In genomic region chr9:88593537-88594185, GRCh38 we compare ENCODE assay signal across 8 cellular contexts. TPM values are rescaled to one million over a fixed set of nuclear protein-coding genes. Genes with fewer than 3 reads are reported as not detected.
DNase-seq lines count a peak whose midpoint lies in the region; ATAC-seq, FAIRE-seq and TF ChIP-seq lines count a peak whose summit lies in the region.

No MANE protein-coding gene starts in this region.

- BruUV-seq in endothelial cell of umbilical vein (replicated peaks; lab: Mats Ljungman, UMichigan), result no TSS peak

- peaks cover 2% of the 10 kb centered on the region for H3K9me3 Mint-ChIP-seq in neural crest cell

- H3K4me3 ChIP-seq in LNCaP clone FGC (ENCODE audit: low read depth, low read length) (no peak overlapping the region), endothelial cell of umbilical vein (replicated peaks in 1 of 3; ENCODE audit: insufficient read depth in 1 of 3, low read depth in 1 of 3, low read length in 3 of 3) (no peak overlapping the region), uterus (no peak overlapping the region)

- peaks cover 0 to 5% of the 10 kb centered on the region in 2 experiments for H3K27me3 ChIP-seq in endothelial cell of umbilical vein (ENCODE audit: control insufficient read depth in 2 of 2, insufficient read depth in 2 of 2, low read length in 2 of 2)
- H3K27me3 ChIP-seq in uterus, result no peaks in the 10 kb centered on the region

- CTCF ChIA-PET in endothelial cell of umbilical vein (lab: Charles Lee), result interaction anchor here (1.0 to 5.4 kb wide), 5 partner anchors 9 to 685 kb away, joined by 3 to 65 read pairs (median 4); no protein-coding TSS in a partner anchor

- DNase-seq in GM10266 (ENCODE audit: extremely low spot score) (peak; percentile 59), LNCaP clone FGC (ENCODE audit: low read depth) (peak; percentile 3), endothelial cell of umbilical vein (ENCODE audit: low read depth, low spot score) (peak; percentile 39), neural crest cell (ENCODE audit: low read depth, low spot score) (peak; percentile 50), uterus (peak; percentile 64 to 77), GM12892 (ENCODE audit: insufficient read length) (no peak)
- peak; percentile 44 to 62 for DNase-seq in activated CD4-positive, alpha-beta T cell treated with anti-CD3 and anti-CD28 coated beads for 4 hours

- no peak overlapping the region for H3K27ac Mint-ChIP-seq in neural crest cell (ENCODE audit: unreplicated experiment)

- H3K36me3 Mint-ChIP-seq in neural crest cell (ENCODE audit: low read depth), result no peaks in the 10 kb centered on the region

- H3K4me3 Mint-ChIP-seq in neural crest cell, result no peak overlapping the region

- no peaks in the 10 kb centered on the region for H4K20me1 ChIP-seq in endothelial cell of umbilical vein (replicated peaks; ENCODE audit: control insufficient read depth, extremely low read depth, insufficient read depth, low read length)

- no peak for TF ChIP-seq POLR2A in endothelial cell of umbilical vein (IDR thresholded peaks at IDR 0.05; ENCODE audit: low read depth, low read length)
- no peak for TF ChIP-seq POLR2A in uterus (IDR thresholded peaks at IDR 0.05)
- TF ChIP-seq POLR2A in GM12892 (IDR thresholded peaks at IDR 0.05; ENCODE audit: low read depth, low read length), result no peak

- intact Hi-C loops in endothelial cell of umbilical vein (cut with micrococcal nuclease), result loop anchor here (1.0 to 5.0 kb wide), 4 partner anchors 129 to 686 kb away; no protein-coding TSS in a partner anchor
- intact Hi-C loops in uterus (cut with DNase I; ENCODE audit: low total_unique reads), result loop anchor here (5.0 kb wide), 1 partner anchor 409 kb away; no protein-coding TSS in a partner anchor

- H3K36me3 ChIP-seq in endothelial cell of umbilical vein (ENCODE audit: control insufficient read depth in 2 of 2, extremely low read depth in 1 of 2, insufficient read depth in 2 of 2, low read length in 2 of 2) (no peaks in the 10 kb centered on the region), uterus (no peaks in the 10 kb centered on the region)

- H3K4me1 Mint-ChIP-seq in neural crest cell, result no peaks in the 10 kb centered on the region

- POLR2A ChIA-PET in endothelial cell of umbilical vein (lab: Charles Lee), result no interaction called here

- dilution Hi-C loops in endothelial cell of umbilical vein (cut with MboI; ENCODE audit: extremely low pct_ligation_motif_present, low sequenced_read_pairs), result no loop called here

- H3K27ac ChIP-seq in endothelial cell of umbilical vein (ENCODE audit: insufficient read depth, low read depth, low read length) (no peak overlapping the region), uterus (no peak overlapping the region)

- peaks cover 15% of the 10 kb centered on the region for H3K27me3 Mint-ChIP-seq in neural crest cell (ENCODE audit: low read depth)

- H3K9me3 ChIP-seq in endothelial cell of umbilical vein (replicated peaks; ENCODE audit: control insufficient read depth, insufficient read depth, low read length), result no peaks in the 10 kb centered on the region
- H3K9me3 ChIP-seq in uterus, result no peaks in the 10 kb centered on the region

- FAIRE-seq in endothelial cell of umbilical vein (lab: Jason Lieb, UNC), result peak; percentile 37
- FAIRE-seq in GM12892 (lab: Jason Lieb, UNC), result no peak

- no peaks in the 10 kb centered on the region for H3K9me1 ChIP-seq in endothelial cell of umbilical vein (replicated peaks; ENCODE audit: control insufficient read depth, extremely low read depth, insufficient read depth, low read length)

- H2AFZ ChIP-seq in endothelial cell of umbilical vein (ENCODE audit: low read depth, low read length), result no peak overlapping the region

- no peak overlapping the region for H3K4me2 ChIP-seq in endothelial cell of umbilical vein (ENCODE audit: insufficient read depth, low read length)

- peak; percentile 92 for ATAC-seq in GM21529 (IDR thresholded peaks at IDR 0.05; ENCODE audit: unreplicated experiment)

- H3K79me2 ChIP-seq in endothelial cell of umbilical vein (ENCODE audit: control insufficient read depth, insufficient read depth, low read length), result no peaks in the 10 kb centered on the region

- no peak overlapping the region for H3K9ac ChIP-seq in endothelial cell of umbilical vein (replicated peaks; ENCODE audit: extremely low read depth, insufficient read depth, low read length)

- peak; percentile 52 for TF ChIP-seq CTCF in GM10266 (IDR thresholded peaks at IDR 0.05; ENCODE audit: control insufficient read depth, insufficient read depth, low read depth, missing control alignments)
- TF ChIP-seq CTCF in LNCaP clone FGC (IDR thresholded peaks at IDR 0.05; ENCODE audit: control insufficient read depth, extremely low read depth, insufficient read depth), result peak; percentile 61
- TF ChIP-seq CTCF in endothelial cell of umbilical vein (IDR thresholded peaks at IDR 0.05; ENCODE audit: extremely low read depth in 1 of 2, insufficient read depth in 1 of 2, low read depth in 1 of 2, low read length in 2 of 2), result peak; percentile 51 to 57
- peak; percentile 78 for TF ChIP-seq CTCF in neural crest cell (conservative IDR thresholded peaks at IDR 0.05)
- TF ChIP-seq CTCF in uterus (IDR thresholded peaks at IDR 0.05), result peak; percentile 68 to 79 (median 76)

- H3K4me1 ChIP-seq in endothelial cell of umbilical vein (ENCODE audit: control insufficient read depth, extremely low read depth, insufficient read depth, low read length), result no peaks in the 10 kb centered on the region
- no peaks in the 10 kb centered on the region for H3K4me1 ChIP-seq in uterus

TF ChIP-seq in endothelial cell of umbilical vein, 7 proteins besides CTCF, POLR2A, EP300 and RAD21:
- TF ChIP-seq GATA2 (IDR thresholded peaks at IDR 0.05; ENCODE audit: insufficient read depth, insufficient read length, low read depth, low read length) (no peak), MAX (IDR thresholded peaks at IDR 0.05; ENCODE audit: insufficient read depth, insufficient read length) (no peak), JUN (IDR thresholded peaks at IDR 0.05; ENCODE audit: borderline replicate concordance, insufficient read depth, insufficient read length, low read depth) (no peak), FOS (IDR thresholded peaks at IDR 0.05; ENCODE audit: borderline replicate concordance, insufficient read depth, low read length) (no peak), POLR2AphosphoS5 (IDR thresholded peaks at IDR 0.05; ENCODE audit: insufficient read depth, low read depth, low read length) (no peak), EZH2 (IDR thresholded peaks at IDR 0.05; ENCODE audit: borderline replicate concordance, low read depth, low read length, severe bottlenecking) (no peak), MYC (IDR thresholded peaks at IDR 0.05; ENCODE audit: low read depth, low read length) (no peak)

RNA-seq across cellular contexts. Expression of gene NXNL2, which starts 58.7 kb away (rescaled TPM):
- total RNA-seq in endothelial cell of umbilical vein, result not detected in 2 replicates
- polyA plus RNA-seq in endothelial cell of umbilical vein, result 0.14 TPM in 1 of 2 replicates, not detected in the other
- polyA plus RNA-seq in endothelial cell of umbilical vein (2011; cell fraction: cytosol; rRNA removed), result 0.07 TPM in 1 of 2 replicates, not detected in the other
- polyA plus RNA-seq in endothelial cell of umbilical vein (2011; cell fraction: nucleus; rRNA removed), result 0.13 TPM in 1 of 2 replicates, not detected in the other
- not detected in 2 replicates for polyA plus RNA-seq in endothelial cell of umbilical vein (2012)
- not detected in 2 replicates for polyA minus RNA-seq in endothelial cell of umbilical vein
- not detected for polyA minus RNA-seq in endothelial cell of umbilical vein (2011; cell fraction: cytosol; rRNA and poly(A)+ RNA removed)
- not detected in 2 replicates for polyA minus RNA-seq in endothelial cell of umbilical vein (2011; cell fraction: nucleus; rRNA and poly(A)+ RNA removed)
- not detected in 2 replicates for total RNA-seq in neural crest cell
- 10 to 100 TPM in 2 of 4 donors, 1 to 10 TPM in 2; 2.0 to 32.4 (median 9.7) TPM for total RNA-seq in uterus
- polyA plus RNA-seq in GM12892 (2012; ENCODE audit: missing spikeins), result not detected
